Comparison of ENCODE assay signal across 1 cellular context in genomic region chr1:53682881-53683280, GRCh38.
TF ChIP-seq lines count a peak whose summit lies in the region.

No MANE protein-coding gene starts in this region.

TF ChIP-seq in H1, 55 proteins besides CTCF, POLR2A, EP300 and RAD21 (continued from another document):
- no peak for TF ChIP-seq USF2 (IDR thresholded peaks at IDR 0.05; ENCODE audit: low read length)
- no peak for TF ChIP-seq BACH1 (IDR thresholded peaks at IDR 0.05; ENCODE audit: low read length)
- no peak for TF ChIP-seq CTBP2 (IDR thresholded peaks at IDR 0.05; ENCODE audit: borderline replicate concordance, insufficient read depth, insufficient read length, low read length)
- no peak for TF ChIP-seq SRF (IDR thresholded peaks at IDR 0.05; ENCODE audit: low read depth, low read length)
- no peak for TF ChIP-seq HDAC2 (IDR thresholded peaks at IDR 0.05; ENCODE audit: borderline replicate concordance in 1 of 2, low read depth in 2 of 2, low read length in 2 of 2)
- no peak for TF ChIP-seq SUZ12 (IDR thresholded peaks at IDR 0.05; ENCODE audit: low read length)
- TF ChIP-seq TEAD4 (IDR thresholded peaks at IDR 0.05; ENCODE audit: low read depth, low read length): no peak
- no peak for TF ChIP-seq EZH2 (IDR thresholded peaks at IDR 0.05; ENCODE audit: low read depth, low read length, severe bottlenecking)
- no peak for TF ChIP-seq FOSL1 (IDR thresholded peaks at IDR 0.05; ENCODE audit: insufficient read depth, low read depth, low read length)
- TF ChIP-seq CBX8 (IDR thresholded peaks at IDR 0.05; ENCODE audit: borderline replicate concordance, low read depth, low read length): no peak
- TF ChIP-seq TBP (IDR thresholded peaks at IDR 0.05; ENCODE audit: low read depth, low read length): no peak
- no peak for TF ChIP-seq MAX (IDR thresholded peaks at IDR 0.05)
- TF ChIP-seq E2F6 (IDR thresholded peaks at IDR 0.05): no peak
- no peak for TF ChIP-seq POU5F1 (IDR thresholded peaks at IDR 0.05; ENCODE audit: low read depth, low read length)
